In the genomic region with DNA sequence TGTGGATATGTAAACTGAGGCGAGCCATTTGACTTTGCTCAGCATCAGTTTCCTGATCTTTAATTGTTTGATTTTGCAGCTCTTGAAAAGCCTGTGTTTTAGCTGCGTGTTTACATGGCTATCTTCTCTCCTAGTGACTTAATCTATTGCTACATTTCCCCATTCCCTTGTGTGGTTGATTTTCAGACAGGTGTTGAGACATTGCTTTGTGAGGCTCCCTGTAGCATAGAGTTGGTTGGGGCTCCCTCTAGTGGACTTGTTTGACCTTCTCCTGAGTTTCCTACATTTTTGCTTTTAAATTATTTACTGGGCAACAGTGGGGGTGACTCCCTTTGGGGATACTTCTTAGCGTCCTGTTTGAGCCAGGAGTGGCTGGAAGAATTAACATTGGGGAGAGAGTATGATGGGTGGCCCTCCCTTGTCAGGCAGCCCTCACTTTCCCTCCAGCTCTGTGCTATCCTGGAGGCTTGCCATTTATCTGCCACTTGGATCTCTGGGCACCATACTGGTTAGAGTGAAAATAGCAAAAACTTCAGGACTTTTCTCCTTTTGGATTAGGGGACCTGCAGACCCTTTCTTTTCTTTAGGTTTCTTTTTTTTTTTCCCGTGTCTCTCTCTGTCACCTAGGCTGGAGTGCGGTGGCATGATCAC, we compare ENCODE assay signal across 8 cellular contexts. TPM values are rescaled to one million over a fixed set of nuclear protein-coding genes. Genes with fewer than 3 reads are reported as not detected.
DNase-seq lines count a peak whose midpoint lies in the region; ATAC-seq and TF ChIP-seq lines count a peak whose summit lies in the region.

No MANE protein-coding gene starts in this region.

- no peak for ATAC-seq in HG03095 (IDR thresholded peaks at IDR 0.05; ENCODE audit: unreplicated experiment)

- H3K4me3 ChIP-seq in GM12865 (ENCODE audit: low read depth, low read length), result no peak overlapping the region

- peak; percentile 79 for TF ChIP-seq CTCF in GM12865 (IDR thresholded peaks at IDR 0.05; ENCODE audit: insufficient read depth, low read depth, low read length, missing control alignments)

- peak; percentile 88 for DNase-seq in GM12865 (ENCODE audit: low read depth)
- peak; percentile 56 for DNase-seq in HS-5 (ENCODE audit: low read depth)
- DNase-seq in NCI-H82 (lab: John Stamatoyannopoulos, UW), result peak; percentile 89
- DNase-seq in activated CD4-positive, alpha-beta T cell treated with anti-CD3 and anti-CD28 coated beads, Interleukin-2, amount 50 U/mL, for 4 hours, result peak; percentile 58 to 59
- peak; percentile 36 for DNase-seq in effector CD8-positive, alpha-beta T cell (lab: John Stamatoyannopoulos, UW)
- DNase-seq in lung microvascular endothelial cell (ENCODE audit: low read depth in 2 of 2), result peak; percentile 84 to 90
- DNase-seq in stimulated activated CD8-positive, alpha-beta memory T cell treated with anti-CD3 and anti-CD28 coated beads, Interleukin-4, amount 100 ng/mL, for 4 hours (ENCODE audit: low read depth in 2 of 2, low spot score in 1 of 2), result peak; percentile 36 to 38

RNA-seq across cellular contexts. Expression of a gene that starts 9.2 kb away (rescaled TPM):
- total RNA-seq in lung microvascular endothelial cell, result 6.2 and 7.8 TPM in 2 replicates

RNA-seq across cellular contexts. Expression of a gene that starts 11.7 kb away (rescaled TPM):
- not detected in 2 replicates for total RNA-seq in lung microvascular endothelial cell

RNA-seq across cellular contexts. Expression of a gene that starts 28.4 kb away (rescaled TPM):
- total RNA-seq in lung microvascular endothelial cell, result 9.8 and 11.1 TPM in 2 replicates

RNA-seq across cellular contexts. Expression of a gene that starts 48.1 kb away (rescaled TPM):
- 0.22 TPM in 1 of 2 replicates, not detected in the other for total RNA-seq in lung microvascular endothelial cell

Comparison
In these comparisons a context has a peak if more than half of its experiments do, and no peak if none do; other contexts are left out.
1. DNase-seq: peak in every context shown above with its lines; median percentile 89 in NCI-H82; 88 in GM12865; 87 in lung microvascular endothelial cell; 58 in activated CD4-positive, alpha-beta T cell treated with anti-CD3 and anti-CD28 coated beads, Interleukin-2, amount 50 U/mL, for 4 hours; 56 in HS-5; 37 in stimulated activated CD8-positive, alpha-beta memory T cell treated with anti-CD3 and anti-CD28 coated beads, Interleukin-4, amount 100 ng/mL, for 4 hours; 36 in effector CD8-positive, alpha-beta T cell.